In the genomic region with DNA sequence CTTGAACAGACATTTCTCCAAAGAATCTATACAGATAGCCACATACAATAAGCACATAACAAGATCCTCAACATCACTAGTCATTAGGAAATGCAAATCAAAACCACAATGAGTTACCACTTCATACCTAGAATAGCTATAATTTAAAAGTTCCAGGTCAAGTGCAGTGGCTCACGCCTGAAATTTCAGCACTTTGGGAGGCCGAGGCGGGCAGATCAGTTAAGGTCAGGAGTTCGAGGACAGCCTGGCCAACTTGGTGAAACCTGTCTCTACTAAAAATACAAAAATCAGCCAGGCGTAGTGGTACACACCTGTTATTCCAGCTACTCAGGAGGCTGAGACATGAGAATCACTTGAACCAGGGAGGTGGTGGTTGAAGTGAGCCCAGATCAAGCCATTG, we compare ENCODE assay signal across 15 cellular contexts.
"Had no signal": no experiment of that assay in that cellular context is flagged by ENCODE, and none has a peak within 500 bp of the region (broad histone marks: within the 10 kb centered on the region; RNA-seq: fewer than 3 reads in every experiment).

No MANE protein-coding gene starts in this region.

- H3K4me1 Mint-ChIP-seq: endodermal cell, neural crest cell had no signal

- DNase-seq: activated CD4-positive, alpha-beta T cell treated with anti-CD3 and anti-CD28 coated beads for 4 hours; activated CD4-positive, alpha-beta T cell treated with anti-CD3 and anti-CD28 coated beads, Interleukin-2, amount 50 U/mL, for 4 hours; activated gamma-delta T cell treated with Interleukin-2 at 50 U/mL for 16 hours; activated naive CD4-positive, alpha-beta T cell treated with anti-CD3 and anti-CD28 coated beads, Interleukin-2, amount 50 U/mL, for 16 hours; amniotic stem cell; central memory CD4-positive, alpha-beta T cell; endodermal cell; foreskin fibroblast; head of caudate nucleus; naive thymus-derived CD8-positive, alpha-beta T cell; stimulated activated CD4-positive, alpha-beta T cell treated with anti-CD3 and anti-CD28 coated beads, Interleukin-1b, Interleukin-23, amount 100 ng/mL, for 48 hours; stimulated activated naive CD4-positive, alpha-beta T cell treated with Interleukin-2 at 50 U/mL for 16 hours had no signal

- H3K9me3 Mint-ChIP-seq: dendritic cell treated with granulocyte-macrophage colony-stimulating factor and Interleukin-4, amounts not matched to agents 40 ng/mL and 50 ng/mL, for 4 days; naive thymus-derived CD8-positive, alpha-beta T cell; neural crest cell had no signal

- H3K27me3 Mint-ChIP-seq: dendritic cell treated with granulocyte-macrophage colony-stimulating factor and Interleukin-4, amounts not matched to agents 40 ng/mL and 50 ng/mL, for 4 days; naive thymus-derived CD8-positive, alpha-beta T cell had no signal

- H3K27ac Mint-ChIP-seq: dendritic cell treated with granulocyte-macrophage colony-stimulating factor and Interleukin-4, amounts not matched to agents 40 ng/mL and 50 ng/mL, for 4 days; endodermal cell had no signal

- H3K4me3 Mint-ChIP-seq: dendritic cell treated with granulocyte-macrophage colony-stimulating factor and Interleukin-4, amounts not matched to agents 40 ng/mL and 50 ng/mL, for 4 days; endodermal cell; naive thymus-derived CD8-positive, alpha-beta T cell; neural crest cell had no signal

- ATAC-seq: esophagus mucosa; naive thymus-derived CD8-positive, alpha-beta T cell had no signal
